Comparison of ENCODE assay signal across 16 cellular contexts in the genomic region with DNA sequence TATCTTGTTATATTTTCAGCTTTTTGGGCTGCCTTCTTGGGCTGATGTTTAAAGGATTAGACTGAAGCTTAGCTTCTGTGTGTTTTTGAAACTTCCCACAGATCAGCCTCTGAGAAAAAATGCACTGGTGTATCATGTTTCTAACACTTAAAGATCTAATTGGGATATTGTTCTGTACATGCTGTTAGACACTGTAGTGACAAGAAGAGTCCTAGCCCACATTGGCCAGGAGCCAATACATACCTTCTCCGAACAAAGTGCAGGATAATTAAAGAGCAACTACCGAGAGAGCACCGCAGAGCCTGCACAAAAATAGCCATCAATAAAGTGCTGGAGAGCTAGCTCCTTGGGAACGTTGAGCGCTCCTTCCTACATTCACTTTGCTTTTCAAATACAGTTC.
DNase-seq lines count a peak whose midpoint lies in the region; ATAC-seq and TF ChIP-seq lines count a peak whose summit lies in the region.
"Had no signal": no experiment of that assay in that cellular context is flagged by ENCODE, and none has a peak within 500 bp of the region (broad histone marks: within the 10 kb centered on the region; RNA-seq: fewer than 3 reads in every experiment).

No MANE protein-coding gene starts in this region.

- DNase-seq in DMS79 treated with DMSO at 0.1 percent for 48 hours (lab: John Stamatoyannopoulos, UW), result peak; percentile 5
- no peak for DNase-seq in DMS79 (lab: John Stamatoyannopoulos, UW)
- peak; percentile 54 for DNase-seq in NCI-H2171 treated with DMSO at 0.1 percent for 48 hours (lab: John Stamatoyannopoulos, UW)
- DNase-seq in SHP77 (lab: John Stamatoyannopoulos, UW), result peak; percentile 66 to 83
- peak; percentile 13 for DNase-seq in testis
- no peak for DNase-seq in stimulated activated naive B cell treated with anti-CD40 and anti-IgM and Interleukin-4, amounts not matched to agents 10 μg/mL and 1 μg/mL and 100 μg/mL, for 72 hours
- no peak for DNase-seq in glomerular visceral epithelial cell (ENCODE audit: extremely low spot score)
- DNase-seq: activated naive CD4-positive, alpha-beta T cell treated with anti-CD3 and anti-CD28 coated beads, Interleukin-2, amount 50 U/mL, for 16 hours; effector CD4-positive, alpha-beta T cell; right cardiac atrium; stimulated activated CD4-positive, alpha-beta T cell treated with anti-CD3 and anti-CD28 coated beads, Interleukin-4, amount 100 ng/mL, for 1 hour had no signal

- peaks cover 0 to 2% of the 10 kb centered on the region in 2 donors for H3K9me3 Mint-ChIP-seq in stimulated activated naive B cell treated with anti-CD40 and anti-IgM and Interleukin-4, amounts not matched to agents 10 μg/mL and 1 μg/mL and 100 μg/mL, for 72 hours

- no peaks in the 10 kb centered on the region for H3K4me1 ChIP-seq in testis
- H3K4me1 ChIP-seq: BLaER1 treated with 17β-estradiol and CSF1 and Interleukin-3, amounts not matched to agents 10 nM and 100 nM; breast epithelium had no signal

- WGBS in testis, 2 donors, result 19 to 25% methylated on average over 5 of the region's 5 CpGs

- intact Hi-C loops in testis (cut with DNase I; ENCODE audit: low total_unique reads), result no loop called here

- H3K27me3 Mint-ChIP-seq in stimulated activated naive B cell treated with anti-CD40 and anti-IgM and Interleukin-4, amounts not matched to agents 10 μg/mL and 1 μg/mL and 100 μg/mL, for 72 hours, result no peaks in the 10 kb centered on the region

- H3K27me3 ChIP-seq in testis, result no peaks in the 10 kb centered on the region
- H3K27me3 ChIP-seq: BLaER1 treated with 17β-estradiol and CSF1 and Interleukin-3, amounts not matched to agents 10 nM and 100 nM had no signal

- no peak overlapping the region for H3K27ac Mint-ChIP-seq in stimulated activated naive B cell treated with anti-CD40 and anti-IgM and Interleukin-4, amounts not matched to agents 10 μg/mL and 1 μg/mL and 100 μg/mL, for 72 hours

- H3K4me1 Mint-ChIP-seq in stimulated activated naive B cell treated with anti-CD40 and anti-IgM and Interleukin-4, amounts not matched to agents 10 μg/mL and 1 μg/mL and 100 μg/mL, for 72 hours, result no peaks in the 10 kb centered on the region

- H3K27ac ChIP-seq in testis, result no peak overlapping the region
- H3K27ac ChIP-seq: 22Rv1; BLaER1 treated with 17β-estradiol and CSF1 and Interleukin-3, amounts not matched to agents 10 nM and 100 nM; breast epithelium had no signal

- H3K9me3 ChIP-seq in testis, result no peaks in the 10 kb centered on the region
- H3K9me3 ChIP-seq: BLaER1 treated with 17β-estradiol and CSF1 and Interleukin-3, amounts not matched to agents 10 nM and 100 nM; breast epithelium had no signal

- no peak overlapping the region for H3K4me3 ChIP-seq in testis
- H3K4me3 ChIP-seq: BLaER1 treated with 17β-estradiol and CSF1 and Interleukin-3, amounts not matched to agents 10 nM and 100 nM; breast epithelium; lung had no signal

- no peaks in the 10 kb centered on the region for H3K36me3 ChIP-seq in testis (ENCODE audit: low read depth, missing control alignments)
- H3K36me3 ChIP-seq: BLaER1 treated with 17β-estradiol and CSF1 and Interleukin-3, amounts not matched to agents 10 nM and 100 nM; breast epithelium had no signal

- H3K36me3 Mint-ChIP-seq in stimulated activated naive B cell treated with anti-CD40 and anti-IgM and Interleukin-4, amounts not matched to agents 10 μg/mL and 1 μg/mL and 100 μg/mL, for 72 hours, result no peaks in the 10 kb centered on the region

- no peak overlapping the region for H3K4me3 Mint-ChIP-seq in stimulated activated naive B cell treated with anti-CD40 and anti-IgM and Interleukin-4, amounts not matched to agents 10 μg/mL and 1 μg/mL and 100 μg/mL, for 72 hours

- no peak for ATAC-seq in GM21447 (IDR thresholded peaks at IDR 0.05; ENCODE audit: unreplicated experiment)
- ATAC-seq in stimulated activated naive B cell treated with anti-CD40 and anti-IgM and Interleukin-4, amounts not matched to agents 10 μg/mL and 1 μg/mL and 100 μg/mL, for 72 hours (replicated peaks), result no peak
- ATAC-seq: right cardiac atrium had no signal

- no peak for TF ChIP-seq CTCF in testis (IDR thresholded peaks at IDR 0.05)

- no peak for TF ChIP-seq POLR2A in testis (IDR thresholded peaks at IDR 0.05)

Comparison
In these comparisons a context has a peak if more than half of its experiments do, and no peak if none do; other contexts are left out.
1. DNase-seq: peak in DMS79 treated with DMSO at 0.1 percent for 48 hours (single experiment), NCI-H2171 treated with DMSO at 0.1 percent for 48 hours (single experiment), SHP77 (2 of 2) and testis (single experiment); none in DMS79 (single experiment), stimulated activated naive B cell treated with anti-CD40 and anti-IgM and Interleukin-4, amounts not matched to agents 10 μg/mL and 1 μg/mL and 100 μg/mL, for 72 hours (single experiment) and glomerular visceral epithelial cell (single experiment).